In genomic region chr17:40251576-40251975, GRCh38 we compare ENCODE assay signal across 11 cellular contexts. TPM values are rescaled to one million over a fixed set of nuclear protein-coding genes. Genes with fewer than 3 reads are reported as not detected.
DNase-seq lines count a peak whose midpoint lies in the region; ATAC-seq and TF ChIP-seq lines count a peak whose summit lies in the region.
"Had no signal": no experiment of that assay in that cellular context is flagged by ENCODE, and none has a peak within 500 bp of the region (broad histone marks: within the 10 kb centered on the region; RNA-seq: fewer than 3 reads in every experiment).

No MANE protein-coding gene starts in this region.

- peak; percentile 95 for DNase-seq in GM04504 (ENCODE audit: low read depth)
- peak; percentile 87 for DNase-seq in RPMI7951 (ENCODE audit: low read depth)
- DNase-seq in fibroblast of mammary gland (ENCODE audit: low read depth), result peak; percentile 96
- DNase-seq in retinal pigment epithelial cell (ENCODE audit: low read depth), result peak; percentile 67
- DNase-seq in NCI-H128 (lab: John Stamatoyannopoulos, UW; ENCODE audit: unreplicated experiment), result no peak
- no peak for DNase-seq in GM19240 (ENCODE audit: insufficient read length, low spot score)
- DNase-seq in effector CD4-positive, alpha-beta T cell, result no peak
- DNase-seq: esophagus squamous epithelium; NCI-H510A treated with DMSO at 0.1 percent for 48 hours; stimulated activated CD4-positive, alpha-beta T cell treated with anti-CD3 and anti-CD28 coated beads, Interleukin-15, amount 100 ng/mL, for 24 hours had no signal

- H3K4me3 ChIP-seq in fibroblast of mammary gland (ENCODE audit: control insufficient read depth, low read depth, low read length) (no peak overlapping the region), retinal pigment epithelial cell (ENCODE audit: low read length) (no peak overlapping the region)
- H3K4me3 ChIP-seq: esophagus squamous epithelium had no signal

- TF ChIP-seq CTCF in fibroblast of mammary gland (conservative IDR thresholded peaks at IDR 0.05; ENCODE audit: control insufficient read depth, insufficient read depth, low read depth, low read length), result no peak
- TF ChIP-seq CTCF in retinal pigment epithelial cell (conservative IDR thresholded peaks at IDR 0.05; ENCODE audit: low read depth, low read length), result no peak

- no peak for ATAC-seq in HG03095 (IDR thresholded peaks at IDR 0.05; ENCODE audit: unreplicated experiment)

RNA-seq across cellular contexts. Expression of gene WIPF2, which starts 32.5 kb away (rescaled TPM):
- 6.1 and 6.3 TPM in 2 replicates for total RNA-seq in RPMI7951 (2014; rRNA removed; shearing (Covaris generic))

RNA-seq across cellular contexts. Expression of gene CDC6, which starts 36.1 kb away (rescaled TPM):
- 38.9 and 41.2 TPM in 2 replicates for total RNA-seq in RPMI7951 (2014; rRNA removed; shearing (Covaris generic))

RNA-seq across cellular contexts. Expression of gene RARA, which starts 57.4 kb away (rescaled TPM):
- 10.2 and 13.3 TPM in 2 replicates for total RNA-seq in RPMI7951 (2014; rRNA removed; shearing (Covaris generic))

Comparison
In these comparisons a context has a peak if more than half of its experiments do, and no peak if none do; other contexts are left out.
1. DNase-seq: peak in GM04504 (single experiment), RPMI7951 (single experiment), fibroblast of mammary gland (single experiment) and retinal pigment epithelial cell (single experiment); none in NCI-H128 (single experiment), GM19240 (single experiment) and effector CD4-positive, alpha-beta T cell (single experiment).